8 cellular contexts compared by ENCODE assay signal in genomic region chr1:26321315-26322041, GRCh38. TPM values are rescaled to one million over a fixed set of nuclear protein-coding genes. Genes with fewer than 3 reads are reported as not detected.
DNase-seq lines count a peak whose midpoint lies in the region; ATAC-seq and TF ChIP-seq lines count a peak whose summit lies in the region.

No MANE protein-coding gene starts in this region.

- no peak for TF ChIP-seq POLR2A in upper lobe of left lung (IDR thresholded peaks at IDR 0.05)

- peak overlapping the region; percentile 99 for H3K27ac Mint-ChIP-seq in activated naive CD8-positive, alpha-beta T cell

- H3K4me1 ChIP-seq in cardiac muscle cell (ENCODE audit: low read depth) (no peaks in the 10 kb centered on the region), psoas muscle (peaks cover 4% of the 10 kb centered on the region), upper lobe of left lung (peaks cover 10 to 21% (median 14%) of the 10 kb centered on the region in 4 donors)

- DNase-seq in C1 segment of cervical spinal cord (lab: John Stamatoyannopoulos, UW) (peak; percentile 23 to 87 (median 68)), NCI-H1048 (lab: John Stamatoyannopoulos, UW) (peak; percentile 46), SW 1271 (lab: John Stamatoyannopoulos, UW) (peak; percentile 39 to 61), cardiac muscle cell (ENCODE audit: low read depth in 1 of 2, low spot score in 1 of 2) (peak; percentile 86 to 88), psoas muscle (peak; percentile 91 to 96), upper lobe of left lung (peak in 1 of 2 donors; percentile 94)

- peaks cover 59% of the 10 kb centered on the region for H3K4me1 Mint-ChIP-seq in activated naive CD8-positive, alpha-beta T cell (ENCODE audit: low read depth)

- H3K9me3 Mint-ChIP-seq in activated naive CD8-positive, alpha-beta T cell (ENCODE audit: low read depth) = no peaks in the 10 kb centered on the region

- no peaks in the 10 kb centered on the region for H3K27me3 Mint-ChIP-seq in activated naive CD8-positive, alpha-beta T cell

- H3K4me3 Mint-ChIP-seq in activated naive CD8-positive, alpha-beta T cell = peak overlapping the region; percentile 93

- peak; percentile 87 for TF ChIP-seq CTCF in cardiac muscle cell (IDR thresholded peaks at IDR 0.05; ENCODE audit: low read depth, low read length)
- TF ChIP-seq CTCF in psoas muscle (IDR thresholded peaks at IDR 0.05) = peak; percentile 85
- TF ChIP-seq CTCF in upper lobe of left lung (IDR thresholded peaks at IDR 0.05) = peak; percentile 84 to 96 (median 94)

- H3K36me3 Mint-ChIP-seq in activated naive CD8-positive, alpha-beta T cell = peaks cover 2% of the 10 kb centered on the region

- H3K27ac ChIP-seq in cardiac muscle cell (no peak overlapping the region), psoas muscle (no peak overlapping the region), upper lobe of left lung (peak overlapping the region in 2 of 4 donors; percentile 18 to 25)

- H3K9me3 ChIP-seq in cardiac muscle cell (ENCODE audit: low read depth) (no peaks in the 10 kb centered on the region), psoas muscle (no peaks in the 10 kb centered on the region), upper lobe of left lung (no peaks in the 10 kb centered on the region)

- no peak for TF ChIP-seq EP300 in upper lobe of left lung (IDR thresholded peaks at IDR 0.05)

- peak; percentile 34 for ATAC-seq in GM21390 (IDR thresholded peaks at IDR 0.05; ENCODE audit: unreplicated experiment)
- peak; percentile 87 to 96 (median 96) for ATAC-seq in psoas muscle
- peak; percentile 91 to 94 for ATAC-seq in upper lobe of left lung (ENCODE audit: low FRiP score in 2 of 2)

- H3K36me3 ChIP-seq in cardiac muscle cell = no peaks in the 10 kb centered on the region
- no peaks in the 10 kb centered on the region for H3K36me3 ChIP-seq in psoas muscle (ENCODE audit: insufficient read depth in 1 of 2, low read depth in 1 of 2)
- H3K36me3 ChIP-seq in upper lobe of left lung = no peaks in the 10 kb centered on the region

- intact Hi-C loops in psoas muscle (cut with DNase I) = loop anchor here (1.0 to 10.0 kb wide), 5 partner anchors 35 to 217 kb away; partner anchors contain the start of genes C1orf232 (in 2 of the 2) and ZNF593 (in 2 of the 2)

- 13 to 18% (median 14%) methylated on average over 16 of the region's 16 CpGs for WGBS in psoas muscle, 3 donors
- 14 to 20% methylated on average over 12 to 16 of the region's 16 CpGs for WGBS in upper lobe of left lung, 2 donors

- no peak overlapping the region for H3K4me3 ChIP-seq in cardiac muscle cell
- H3K4me3 ChIP-seq in psoas muscle = no peak overlapping the region
- H3K4me3 ChIP-seq in upper lobe of left lung = no peak overlapping the region

- H3K27me3 ChIP-seq in cardiac muscle cell = no peaks in the 10 kb centered on the region
- H3K27me3 ChIP-seq in psoas muscle (ENCODE audit: insufficient read depth in 3 of 3, low read length in 2 of 3) = peaks cover 0 to 3% (median 0%) of the 10 kb centered on the region in 3 donors
- H3K27me3 ChIP-seq in upper lobe of left lung = no peaks in the 10 kb centered on the region

RNA-seq across cellular contexts. Expression of gene CD52, which starts 3.7 kb away (rescaled TPM):
- total RNA-seq in cardiac muscle cell (not detected in 2 replicates), psoas muscle (1 to 10 TPM; 2.1 to 4.2 (median 4.1) TPM), upper lobe of left lung (100 to 1,000 TPM in 5 of 6 donors, 10 to 100 TPM in 1; 74.4 to 437 (median 172) TPM)
- polyA plus RNA-seq in cardiac muscle cell (2.0 and 3.3 TPM in 2 replicates), psoas muscle (1 to 10 TPM; 2.9 to 3.9 (median 3.6) TPM)

RNA-seq across cellular contexts. Expression of gene UBXN11, which starts 15.0 kb away (rescaled TPM):
- total RNA-seq in cardiac muscle cell = 13.8 and 21.1 TPM in 2 replicates
- polyA plus RNA-seq in cardiac muscle cell = 40.1 and 41.3 TPM in 2 replicates
- 1 to 10 TPM; 3.5 to 7.0 (median 3.9) TPM for total RNA-seq in psoas muscle
- polyA plus RNA-seq in psoas muscle = 1 to 10 TPM; 3.9 to 6.8 (median 5.8) TPM
- 100 to 1,000 TPM in 2 of 6 donors, 10 to 100 TPM in 4; 25.7 to 194 (median 62.5) TPM for total RNA-seq in upper lobe of left lung

RNA-seq across cellular contexts. Expression of gene CRYBG2, which starts 32.5 kb away (rescaled TPM):
- total RNA-seq in cardiac muscle cell = 0.06 TPM in 1 of 2 replicates, not detected in the other
- 0.89 and 1.7 TPM in 2 replicates for polyA plus RNA-seq in cardiac muscle cell
- 1 to 10 TPM in 1 of 4 donors, under 1 TPM in 1, not detected in 2; 0.56 to 2.9 TPM for total RNA-seq in psoas muscle
- under 1 TPM in 1 of 3 donors, not detected in 2; 0.01 TPM for polyA plus RNA-seq in psoas muscle
- total RNA-seq in upper lobe of left lung = 10 to 100 TPM in 3 of 6 donors, 1 to 10 TPM in 2, under 1 TPM in 1; 0.59 to 25.2 (median 11.1) TPM

RNA-seq across cellular contexts. Expression of gene SH3BGRL3, which starts 41.6 kb away (rescaled TPM):
- 23.0 and 32.9 TPM in 2 replicates for total RNA-seq in cardiac muscle cell
- polyA plus RNA-seq in cardiac muscle cell = 93.4 and 119 TPM in 2 replicates
- total RNA-seq in psoas muscle = 10 to 100 TPM; 21.4 to 30.6 (median 22.6) TPM
- polyA plus RNA-seq in psoas muscle = 10 to 100 TPM; 10.9 to 78.1 (median 18.2) TPM
- total RNA-seq in upper lobe of left lung = 100 to 1,000 TPM in 4 of 6 donors, 10 to 100 TPM in 2; 39.1 to 271 (median 156) TPM

RNA-seq across cellular contexts. Expression of gene ZNF683, which starts 51.1 kb away (rescaled TPM):
- total RNA-seq in cardiac muscle cell (not detected in 2 replicates), psoas muscle (not detected), upper lobe of left lung (1 to 10 TPM in 2 of 6 donors, under 1 TPM in 3, not detected in 1; 0.30 to 1.3 (median 0.72) TPM)
- polyA plus RNA-seq in cardiac muscle cell (not detected in 2 replicates), psoas muscle (under 1 TPM in 1 of 3 donors, not detected in 2; 0.06 TPM)

Comparison
In these comparisons a context has a peak if more than half of its experiments do, and no peak if none do; other contexts are left out.
1. ATAC-seq: peak in every context shown above with its lines; median percentile 96 in psoas muscle; 92 in upper lobe of left lung; 34 in GM21390.
2. RNA of gene CD52, which starts 3.7 kb away (total RNA-seq): 74.4 to 437 TPM in upper lobe of left lung; 2.1 to 4.2 TPM in psoas muscle and not detected in cardiac muscle cell; every median in the first group is over 10 times any median in the second.
3. Peak in every context shown above with its lines, with median percentiles within 50 percentile points of each other: CTCF ChIP-seq.